In genomic region chr4:152983774-152984411, GRCh38 we compare ENCODE assay signal across 15 cellular contexts. TPM values are rescaled to one million over a fixed set of nuclear protein-coding genes. Genes with fewer than 3 reads are reported as not detected.
DNase-seq lines count a peak whose midpoint lies in the region; ATAC-seq, FAIRE-seq and TF ChIP-seq lines count a peak whose summit lies in the region.
"Had no signal": no experiment of that assay in that cellular context is flagged by ENCODE, and none has a peak within 500 bp of the region (broad histone marks: within the 10 kb centered on the region; RNA-seq: fewer than 3 reads in every experiment).

No MANE protein-coding gene starts in this region.

- ATAC-seq in HG03378 (IDR thresholded peaks at IDR 0.05; ENCODE audit: unreplicated experiment) = no peak
- no peak for ATAC-seq in GM21381 (IDR thresholded peaks at IDR 0.05; ENCODE audit: unreplicated experiment)
- no peak for ATAC-seq in stimulated activated naive CD8-positive, alpha-beta T cell treated with anti-CD3 and anti-CD28 coated beads, Interleukin-15, Interleukin-2, amounts not matched to agents 100 U/mL and 50 U/mL, for 24 hours
- ATAC-seq: pancreas had no signal

- no peaks in the 10 kb centered on the region for H3K27me3 ChIP-seq in ascending aorta
- H3K27me3 ChIP-seq: esophagus muscularis mucosa, pancreas, SJSA1 had no signal

- intact Hi-C loops in ascending aorta (cut with DNase I) = no loop called here

- no peak for TF ChIP-seq CTCF in epithelial cell of proximal tubule (conservative IDR thresholded peaks at IDR 0.05; ENCODE audit: low read depth, low read length)
- TF ChIP-seq CTCF in ascending aorta (IDR thresholded peaks at IDR 0.05) = no peak

- H3K4me1 ChIP-seq in ascending aorta = no peaks in the 10 kb centered on the region
- H3K4me1 ChIP-seq: esophagus muscularis mucosa, left ventricle myocardium inferior, pancreas had no signal

- no peak overlapping the region for H3K27ac ChIP-seq in ascending aorta
- H3K27ac ChIP-seq: esophagus muscularis mucosa, left ventricle myocardium inferior, pancreas, SJSA1 had no signal

- no peaks in the 10 kb centered on the region for H3K36me3 ChIP-seq in ascending aorta
- H3K36me3 ChIP-seq: esophagus muscularis mucosa, left ventricle myocardium inferior, pancreas, SJSA1 had no signal

- FAIRE-seq in RCC 7860 (lab: Jason Lieb, UNC) = peak; percentile 92
- FAIRE-seq: pancreas had no signal

- no peaks in the 10 kb centered on the region for H3K9me3 ChIP-seq in ascending aorta
- H3K9me3 ChIP-seq: esophagus muscularis mucosa, left ventricle myocardium inferior, pancreas, SJSA1 had no signal

- H3K4me3 ChIP-seq in epithelial cell of proximal tubule (ENCODE audit: low read depth, low read length) = no peak overlapping the region
- no peak overlapping the region for H3K4me3 ChIP-seq in ascending aorta
- H3K4me3 ChIP-seq: esophagus muscularis mucosa, left ventricle myocardium inferior, pancreas, SJSA1 had no signal

- DNase-seq in GM04503 (ENCODE audit: low read depth) (peak; percentile 22), RCC 7860 (ENCODE audit: low spot score) (peak; percentile 90), epithelial cell of proximal tubule (ENCODE audit: low read depth) (peak; percentile 86), nucleus accumbens (lab: John Stamatoyannopoulos, UW) (peak in 46 of 56 donors; percentile 6 to 84 (median 40)), ascending aorta (ENCODE audit: low spot score in 2 of 2) (no peak)
- DNase-seq in stimulated activated naive CD8-positive, alpha-beta T cell treated with anti-CD3 and anti-CD28 coated beads, Interleukin-15, Interleukin-2, amounts not matched to agents 100 U/mL and 50 U/mL, for 24 hours = no peak
- DNase-seq: activated T-cell treated with anti-CD3 and anti-CD28 coated beads, Interleukin-2, amount 50 U/mL, for 1 hour; COR-L47; left ventricle myocardium inferior; pancreas; stimulated activated CD4-positive, alpha-beta T cell treated with anti-CD3 and anti-CD28 coated beads, Interleukin-4, amount 100 ng/mL, for 1 hour had no signal

RNA-seq across cellular contexts. Expression of gene FHDC1, which starts 47.8 kb away (rescaled TPM):
- total RNA-seq in epithelial cell of proximal tubule (0.72 and 2.1 TPM in 2 replicates), ascending aorta (0.75 TPM)

Comparison
In these comparisons a context has a peak if more than half of its experiments do, and no peak if none do; other contexts are left out.
1. DNase-seq: peak in GM04503 (single experiment), RCC 7860 (single experiment), epithelial cell of proximal tubule (single experiment) and nucleus accumbens (46 of 56); none in ascending aorta (0 of 2) and stimulated activated naive CD8-positive, alpha-beta T cell treated with anti-CD3 and anti-CD28 coated beads, Interleukin-15, Interleukin-2, amounts not matched to agents 100 U/mL and 50 U/mL, for 24 hours (single experiment).